Comparison of ENCODE assay signal across 8 cellular contexts in genomic region chr2:95992520-95993272, GRCh38. TPM values are rescaled to one million over a fixed set of nuclear protein-coding genes. Genes with fewer than 3 reads are reported as not detected.
A peak's percentile ranks its signal among the peaks of the same experiment; 100 is the strongest.
DNase-seq lines count a peak whose midpoint lies in the region; ATAC-seq and TF ChIP-seq lines count a peak whose summit lies in the region.
"Not testable (repeated sequence)": the region's sequence is repeated elsewhere in the genome, so short reads cannot be mapped to it uniquely, and the experiment has no call there.

No MANE protein-coding gene starts in this region.

- ATAC-seq in GM18870 (IDR thresholded peaks at IDR 0.05; ENCODE audit: unreplicated experiment) (peak; percentile 63), HG03097 (IDR thresholded peaks at IDR 0.05; ENCODE audit: low FRiP score, unreplicated experiment) (peak; percentile 52), RWPE2 (ENCODE audit: low read depth) (peak; percentile 52), lung (ENCODE audit: insufficient read depth, low FRiP score) (peak; percentile 96)

- H3K27ac ChIP-seq in RWPE2 (ENCODE audit: poor library complexity, severe bottlenecking) (peak overlapping the region; percentile 76), esophagus muscularis mucosa (replicated peaks in 1 of 4) (peak overlapping the region; percentile 83 to 90 (median 87)), lung (ENCODE audit: low read depth in 1 of 2, low read length in 1 of 2) (peak overlapping the region; percentile 68 to 94)

- not testable (repeated sequence) for H3K36me3 ChIP-seq in RWPE2 (ENCODE audit: low read depth); esophagus muscularis mucosa; lung (ENCODE audit: control insufficient read depth in 2 of 2, insufficient read depth in 2 of 2, low read length in 2 of 2)

- not testable (repeated sequence) for TF ChIP-seq CTCF in AG09309 (IDR thresholded peaks at IDR 0.05; ENCODE audit: control insufficient read depth, insufficient read depth, low read depth, low read length, missing control alignments)
- TF ChIP-seq CTCF in RWPE2 (IDR thresholded peaks at IDR 0.05; ENCODE audit: poor library complexity, severe bottlenecking) (peak; percentile 95), esophagus muscularis mucosa (IDR thresholded peaks at IDR 0.05) (peak; percentile 70 to 98 (median 82)), lung (IDR thresholded peaks at IDR 0.05; ENCODE audit: control extremely low read depth, extremely low read depth) (peak; percentile 83)

- H3K9me3 ChIP-seq in RWPE2 (ENCODE audit: severe bottlenecking); esophagus muscularis mucosa; lung (ENCODE audit: control insufficient read depth in 2 of 2, insufficient read depth in 1 of 2, low read length in 1 of 2): not testable (repeated sequence)

- not testable (repeated sequence) for H3K27me3 ChIP-seq in RWPE2 (ENCODE audit: insufficient read depth, poor library complexity, severe bottlenecking); esophagus muscularis mucosa; lung (ENCODE audit: control insufficient read depth, insufficient read depth)

- H3K4me3 ChIP-seq in AG09309 (ENCODE audit: control insufficient read depth, low read depth, low read length) (peak overlapping the region; percentile 51), RWPE2 (ENCODE audit: severe bottlenecking) (peak overlapping the region; percentile 56), esophagus muscularis mucosa (peak overlapping the region; percentile 65 to 71 (median 67)), lung (peak overlapping the region; percentile 28)

- DNase-seq in AG09309 (ENCODE audit: low read depth) (peak; percentile 5), lung (ENCODE audit: low spot score) (peak; percentile 74)
- DNase-seq in RWPE2 (ENCODE audit: low spot score); esophagus muscularis mucosa (ENCODE audit: extremely low spot score): not testable (repeated sequence)
- DNase-seq in activated naive CD4-positive, alpha-beta T cell treated with Interleukin-2 at 50 U/mL for 16 hours = peak; percentile 41
- DNase-seq in stimulated activated CD4-positive, alpha-beta T cell treated with anti-CD3 and anti-CD28 coated beads, Interleukin-15, amount 100 ng/mL, for 24 hours = peak; percentile 48

- WGBS in esophagus muscularis mucosa = 7% methylated on average over 16 of the region's 34 CpGs
- 4 to 7% methylated on average over 18 to 34 of the region's 34 CpGs for WGBS in lung, 2 donors

- H3K4me1 ChIP-seq in RWPE2 (ENCODE audit: insufficient read depth, poor library complexity, severe bottlenecking); esophagus muscularis mucosa; lung (ENCODE audit: control insufficient read depth in 2 of 2, insufficient read depth in 2 of 2, low read length in 2 of 2): not testable (repeated sequence)

- intact Hi-C loops in esophagus muscularis mucosa (cut with DNase I) = loop anchor here (5.0 kb wide), 1 partner anchor 125 kb away; the partner anchor contains the start of gene ADRA2B

- TF ChIP-seq EP300 in esophagus muscularis mucosa (IDR thresholded peaks at IDR 0.05) = not testable (repeated sequence)

- TF ChIP-seq POLR2A in esophagus muscularis mucosa (IDR thresholded peaks at IDR 0.05; ENCODE audit: low read depth) = not testable (repeated sequence)

RNA-seq across cellular contexts. Expression of gene ANKRD36C, which starts 1.1 kb away (rescaled TPM):
- total RNA-seq in esophagus muscularis mucosa (10 to 100 TPM in 3 of 4 donors, 1 to 10 TPM in 1; 6.0 to 20.3 (median 12.5) TPM), lung (100 to 1,000 TPM in 1 of 2 donors, 10 to 100 TPM in 1; 23.2 to 114 TPM)
- polyA plus RNA-seq in lung = 1 to 10 TPM; 2.6 to 5.5 TPM

RNA-seq across cellular contexts. Expression of gene GPAT2, which starts 42.0 kb away (rescaled TPM):
- 1 to 10 TPM; 4.2 to 10.0 (median 8.3) TPM for total RNA-seq in esophagus muscularis mucosa
- total RNA-seq in lung = 1 to 10 TPM; 1.2 to 4.4 TPM
- 1 to 10 TPM; 5.2 to 6.2 TPM for polyA plus RNA-seq in lung
